ENCODE assay signal across 36 cellular contexts in the genomic region with DNA sequence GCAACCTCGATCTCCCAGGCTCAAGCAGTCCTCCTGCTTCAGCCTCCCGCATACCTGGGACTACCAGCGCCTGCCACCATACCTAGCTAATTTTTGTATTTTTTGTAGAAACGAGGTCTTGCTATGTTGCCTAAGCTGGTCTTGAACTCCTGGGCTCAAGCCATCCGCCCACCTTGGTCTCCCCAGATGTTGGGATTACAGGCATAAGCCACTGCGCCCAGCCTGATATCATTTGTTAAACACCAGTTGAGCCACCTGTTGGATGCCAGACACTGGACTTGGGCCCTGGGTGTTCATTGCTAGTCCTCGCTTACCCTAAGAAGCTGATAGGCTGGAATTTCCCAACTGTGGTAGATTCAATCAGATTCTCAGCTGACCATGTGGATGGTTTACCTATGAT.
"Had no signal": no experiment of that assay in that cellular context is flagged by ENCODE, and none has a peak within 500 bp of the region (broad histone marks: within the 10 kb centered on the region; RNA-seq: fewer than 3 reads in every experiment).

No MANE protein-coding gene starts in this region.

- H3K4me1 ChIP-seq: adrenal gland had no signal

- H3K27ac ChIP-seq: adrenal gland, body of pancreas, gastrocnemius medialis, heart left ventricle, WERI-Rb-1 had no signal

- H3K9me3 ChIP-seq: adrenal gland, body of pancreas, gastrocnemius medialis, heart left ventricle had no signal

- DNase-seq: activated B cell treated with CpG ODN at 0.5 μM for 24 hours; activated CD4-positive, alpha-beta T cell treated with anti-CD3 and anti-CD28 coated beads for 48 hours; activated CD4-positive, alpha-beta T cell treated with anti-CD3 and anti-CD28 coated beads, Interleukin-2, amount 50 U/mL, for 1 hour; activated CD4-positive, alpha-beta T cell treated with anti-CD3 and anti-CD28 coated beads, Interleukin-2, amount 50 U/mL, for 48 hours; activated CD8-positive, alpha-beta memory T cell treated with anti-CD3 and anti-CD28 coated beads, Interleukin-2, amount 10 ng/mL, durations not matched to agents 7 days and 5 days; activated CD8-positive, alpha-beta memory T cell treated with anti-CD3 and anti-CD28 coated beads, Interleukin-2, amount 50 U/mL, for 4 hours; activated CD8-positive, alpha-beta T cell treated with anti-CD3 and anti-CD28 coated beads, Interleukin-2, amount 10 ng/mL, durations not matched to agents 7 days and 5 days; activated effector memory CD4-positive, alpha-beta T cell treated with anti-CD3 and anti-CD28 coated beads, Interleukin-2, amount 50 U/mL, for 16 hours; activated naive CD4-positive, alpha-beta T cell treated with anti-CD3 and anti-CD28 coated beads for 36 hours; activated naive CD8-positive, alpha-beta T cell treated with anti-CD3 and anti-CD28 coated beads for 36 hours; activated naive CD8-positive, alpha-beta T cell treated with anti-CD3 and anti-CD28 coated beads, Interleukin-2, amount 50 U/mL, for 24 hours; activated T-cell treated with anti-CD3 and anti-CD28 coated beads, Interleukin-2, amount 50 U/mL, for 1 hour; activated T-cell treated with anti-CD3 and anti-CD28 coated beads, Interleukin-2, amount 50 U/mL, for 48 hours; adrenal gland; amygdala; aorta; body of pancreas; caudate nucleus; cortex of kidney; dermis blood vessel endothelial cell; effector CD4-positive, alpha-beta T cell; effector memory CD8-positive, alpha-beta T cell; foreskin fibroblast; gastrocnemius medialis; glutamatergic neuron; heart left ventricle; T-helper 1 cell; T-helper 17 cell; T1000; WERI-Rb-1 had no signal

- H3K27ac Mint-ChIP-seq: activated B cell treated with CpG ODN at 0.5 μM for 24 hours; activated CD8-positive, alpha-beta memory T cell treated with anti-CD3 and anti-CD28 coated beads, Interleukin-2, amount 10 ng/mL, durations not matched to agents 7 days and 5 days; activated CD8-positive, alpha-beta T cell treated with anti-CD3 and anti-CD28 coated beads, Interleukin-2, amount 10 ng/mL, durations not matched to agents 7 days and 5 days; activated naive CD4-positive, alpha-beta T cell treated with anti-CD3 and anti-CD28 coated beads for 36 hours; activated naive CD4-positive, alpha-beta T cell treated with anti-CD3 and anti-CD28 coated beads, Interleukin-2, amount 50 U/mL, for 24 hours; activated naive CD8-positive, alpha-beta T cell treated with anti-CD3 and anti-CD28 coated beads for 36 hours; activated naive CD8-positive, alpha-beta T cell treated with anti-CD3 and anti-CD28 coated beads, Interleukin-2, amount 50 U/mL, for 24 hours; activated T-helper 1 cell treated with anti-CD3 and anti-CD28 coated beads, Interleukin-12 subunit alpha, Interleukin-12 subunit beta, Interleukin-2, Interleukin-4 antibody, amounts not matched to agents 30 ng/mL and 10 ng/mL and 1 ng/mL, durations not matched to agents 14 hours and 24 hours and 36 hours; activated T-helper 2 cell treated with anti-CD3 and anti-CD28 coated beads, Interferon-gamma antibody, Interleukin-2, Interleukin-4, amounts not matched to agents 10 μg/mL and 5 μg/mL and 100 μg/mL, durations not matched to agents 14 hours and 24 hours and 36 hours; effector memory CD8-positive, alpha-beta T cell; T-helper 17 cell; T-helper 2 cell treated with Interferon-gamma antibody and Interleukin-4, amounts not matched to agents 5 μg/mL and 100 μg/mL, for 36 hours had no signal

- ATAC-seq: activated CD4-positive, CD25-positive, alpha-beta regulatory T cell treated with anti-CD3 and anti-CD28 coated beads, Interleukin-2, amount 50 U/mL, for 24 hours; activated CD8-positive, alpha-beta memory T cell treated with anti-CD3 and anti-CD28 coated beads, Interleukin-2, amount 10 ng/mL, durations not matched to agents 7 days and 5 days; activated CD8-positive, alpha-beta T cell treated with anti-CD3 and anti-CD28 coated beads, Interleukin-2, amount 10 ng/mL, durations not matched to agents 7 days and 5 days; activated naive CD8-positive, alpha-beta T cell treated with anti-CD3 and anti-CD28 coated beads, Interleukin-2, amount 50 U/mL, for 24 hours; body of pancreas; effector memory CD8-positive, alpha-beta T cell; esophagus mucosa; gastrocnemius medialis; heart left ventricle; T-helper 17 cell had no signal

- H3K4me3 Mint-ChIP-seq: activated B cell treated with CpG ODN at 0.5 μM for 24 hours; activated CD8-positive, alpha-beta memory T cell treated with anti-CD3 and anti-CD28 coated beads, Interleukin-2, amount 10 ng/mL, durations not matched to agents 7 days and 5 days; activated CD8-positive, alpha-beta T cell treated with anti-CD3 and anti-CD28 coated beads, Interleukin-2, amount 10 ng/mL, durations not matched to agents 7 days and 5 days; activated naive CD4-positive, alpha-beta T cell treated with anti-CD3 and anti-CD28 coated beads for 36 hours; activated naive CD4-positive, alpha-beta T cell treated with anti-CD3 and anti-CD28 coated beads, Interleukin-2, amount 50 U/mL, for 24 hours; activated naive CD8-positive, alpha-beta T cell treated with anti-CD3 and anti-CD28 coated beads for 36 hours; activated naive CD8-positive, alpha-beta T cell treated with anti-CD3 and anti-CD28 coated beads, Interleukin-2, amount 50 U/mL, for 24 hours; activated T-helper 1 cell treated with anti-CD3 and anti-CD28 coated beads, Interleukin-12 subunit alpha, Interleukin-12 subunit beta, Interleukin-2, Interleukin-4 antibody, amounts not matched to agents 30 ng/mL and 10 ng/mL and 1 ng/mL, durations not matched to agents 14 hours and 24 hours and 36 hours; effector memory CD8-positive, alpha-beta T cell; T-helper 17 cell; T-helper 2 cell treated with Interferon-gamma antibody and Interleukin-4, amounts not matched to agents 5 μg/mL and 100 μg/mL, for 36 hours had no signal

- H3K4me1 Mint-ChIP-seq: activated B cell treated with CpG ODN at 0.5 μM for 24 hours; activated CD8-positive, alpha-beta memory T cell treated with anti-CD3 and anti-CD28 coated beads, Interleukin-2, amount 10 ng/mL, durations not matched to agents 7 days and 5 days; activated naive CD4-positive, alpha-beta T cell treated with anti-CD3 and anti-CD28 coated beads, Interleukin-2, amount 50 U/mL, for 24 hours; activated naive CD8-positive, alpha-beta T cell treated with anti-CD3 and anti-CD28 coated beads for 36 hours; activated naive CD8-positive, alpha-beta T cell treated with anti-CD3 and anti-CD28 coated beads, Interleukin-2, amount 50 U/mL, for 24 hours; T-helper 17 cell had no signal

- H3K9me3 Mint-ChIP-seq: activated B cell treated with CpG ODN at 0.5 μM for 24 hours; activated naive CD4-positive, alpha-beta T cell treated with anti-CD3 and anti-CD28 coated beads for 36 hours; activated naive CD4-positive, alpha-beta T cell treated with anti-CD3 and anti-CD28 coated beads, Interleukin-2, amount 50 U/mL, for 24 hours; activated naive CD8-positive, alpha-beta T cell treated with anti-CD3 and anti-CD28 coated beads for 36 hours; activated naive CD8-positive, alpha-beta T cell treated with anti-CD3 and anti-CD28 coated beads, Interleukin-2, amount 50 U/mL, for 24 hours; activated T-helper 1 cell treated with anti-CD3 and anti-CD28 coated beads, Interleukin-12 subunit alpha, Interleukin-12 subunit beta, Interleukin-2, Interleukin-4 antibody, amounts not matched to agents 30 ng/mL and 10 ng/mL and 1 ng/mL, durations not matched to agents 14 hours and 24 hours and 36 hours; activated T-helper 2 cell treated with anti-CD3 and anti-CD28 coated beads, Interferon-gamma antibody, Interleukin-2, Interleukin-4, amounts not matched to agents 10 μg/mL and 5 μg/mL and 100 μg/mL, durations not matched to agents 14 hours and 24 hours and 36 hours; effector memory CD8-positive, alpha-beta T cell; T-helper 2 cell treated with Interferon-gamma antibody and Interleukin-4, amounts not matched to agents 5 μg/mL and 100 μg/mL, for 36 hours had no signal

- H3K27me3 ChIP-seq: adrenal gland, body of pancreas, gastrocnemius medialis, heart left ventricle had no signal

- H3K36me3 Mint-ChIP-seq: activated CD8-positive, alpha-beta memory T cell treated with anti-CD3 and anti-CD28 coated beads, Interleukin-2, amount 10 ng/mL, durations not matched to agents 7 days and 5 days; activated naive CD4-positive, alpha-beta T cell treated with anti-CD3 and anti-CD28 coated beads, Interleukin-2, amount 50 U/mL, for 24 hours; activated naive CD8-positive, alpha-beta T cell treated with anti-CD3 and anti-CD28 coated beads for 36 hours had no signal

- H3K36me3 ChIP-seq: gastrocnemius medialis had no signal

- H3K27me3 Mint-ChIP-seq: activated naive CD4-positive, alpha-beta T cell treated with anti-CD3 and anti-CD28 coated beads, Interleukin-2, amount 50 U/mL, for 24 hours; activated naive CD8-positive, alpha-beta T cell treated with anti-CD3 and anti-CD28 coated beads for 36 hours; activated naive CD8-positive, alpha-beta T cell treated with anti-CD3 and anti-CD28 coated beads, Interleukin-2, amount 50 U/mL, for 24 hours had no signal

- H3K4me3 ChIP-seq: adrenal gland, body of pancreas, gastrocnemius medialis, heart left ventricle had no signal
